12 cellular contexts compared by ENCODE assay signal in genomic region chr9:33229359-33230120, GRCh38. TPM values are rescaled to one million over a fixed set of nuclear protein-coding genes. Genes with fewer than 3 reads are reported as not detected.
DNase-seq lines count a peak whose midpoint lies in the region; ATAC-seq and TF ChIP-seq lines count a peak whose summit lies in the region.
"Had no signal": no experiment of that assay in that cellular context is flagged by ENCODE, and none has a peak within 500 bp of the region (broad histone marks: within the 10 kb centered on the region; RNA-seq: fewer than 3 reads in every experiment).

No MANE protein-coding gene starts in this region.

- H3K27me3 ChIP-seq in upper lobe of left lung: no peaks in the 10 kb centered on the region

- WGBS in upper lobe of left lung, 2 donors: 64 to 75% methylated on average over 8 to 9 of the region's 9 CpGs

- H3K27ac Mint-ChIP-seq in activated CD4-positive, alpha-beta T cell treated with anti-CD3 and anti-CD28 coated beads for 36 hours: no peak overlapping the region
- H3K27ac Mint-ChIP-seq: stimulated activated naive CD8-positive, alpha-beta T cell treated with anti-CD3 and anti-CD28 coated beads, Interleukin-15, Interleukin-2, amounts not matched to agents 100 ng/mL and 50 ng/mL, for 24 hours; T-cell had no signal

- H3K27ac ChIP-seq in upper lobe of left lung (peak overlapping the region in 3 of 4 donors; percentile 7 to 45 (median 27)), caudate nucleus (ENCODE audit: low read depth, low read length) (no peak overlapping the region)

- no peaks in the 10 kb centered on the region for H3K9me3 ChIP-seq in upper lobe of left lung

- POLR2A ChIA-PET in activated CD4-positive, alpha-beta T cell treated with anti-CD3 and anti-CD28 coated beads for 36 hours (lab: Charles Lee): no interaction called here

- TF ChIP-seq CTCF in fibroblast of mammary gland (conservative IDR thresholded peaks at IDR 0.05; ENCODE audit: control insufficient read depth, insufficient read depth, low read depth, low read length) (peak; percentile 5), upper lobe of left lung (IDR thresholded peaks at IDR 0.05) (peak in 5 of 6 experiments; percentile 18 to 64 (median 52))

- intact Hi-C loops in activated CD4-positive, alpha-beta T cell treated with anti-CD3 and anti-CD28 coated beads for 36 hours (cut with DNase I, micrococcal nuclease): loop anchor here (5.0 to 10.0 kb wide), 4 partner anchors 62 to 652 kb away; partner anchors contain the start of genes B4GALT1 (in 1 of the 2) and DNAJA1 (in 1 of the 2)

- no peak overlapping the region for H3K4me3 Mint-ChIP-seq in activated CD4-positive, alpha-beta T cell treated with anti-CD3 and anti-CD28 coated beads for 36 hours
- H3K4me3 Mint-ChIP-seq: stimulated activated naive CD8-positive, alpha-beta T cell treated with anti-CD3 and anti-CD28 coated beads, Interleukin-15, Interleukin-2, amounts not matched to agents 100 ng/mL and 50 ng/mL, for 24 hours; T-cell had no signal

- DNase-seq in activated CD4-positive, alpha-beta T cell treated with anti-CD3 and anti-CD28 coated beads for 36 hours: no peak
- DNase-seq in activated CD4-positive, alpha-beta T cell treated with anti-CD3 and anti-CD28 coated beads, Interleukin-2, amount 50 U/mL, for 4 hours: no peak
- DNase-seq in NCI-H69 (lab: John Stamatoyannopoulos, UW) (peak; percentile 96), fibroblast of mammary gland (ENCODE audit: low read depth) (no peak), upper lobe of left lung (peak in 1 of 2 donors; percentile 95), caudate nucleus (lab: John Stamatoyannopoulos, UW) (no peak)
- no peak for DNase-seq in stimulated activated CD4-positive, alpha-beta T cell treated with anti-CD3 and anti-CD28 coated beads, Interleukin-15, amount 100 ng/mL, for 24 hours
- DNase-seq: head of caudate nucleus, T-cell had no signal

- peak; percentile 27 for ATAC-seq in activated CD4-positive, alpha-beta T cell treated with anti-CD3 and anti-CD28 coated beads for 36 hours
- ATAC-seq in upper lobe of left lung (ENCODE audit: low FRiP score in 2 of 2) (peak; percentile 37 to 87), GM21576 (IDR thresholded peaks at IDR 0.05; ENCODE audit: unreplicated experiment) (no peak)
- ATAC-seq: T-cell had no signal

- H3K36me3 Mint-ChIP-seq in activated CD4-positive, alpha-beta T cell treated with anti-CD3 and anti-CD28 coated beads for 36 hours (ENCODE audit: low read depth): no peaks in the 10 kb centered on the region
- H3K36me3 Mint-ChIP-seq: T-cell had no signal

- peaks cover 10% of the 10 kb centered on the region for H3K4me1 Mint-ChIP-seq in activated CD4-positive, alpha-beta T cell treated with anti-CD3 and anti-CD28 coated beads for 36 hours

- H3K36me3 ChIP-seq in upper lobe of left lung: no peaks in the 10 kb centered on the region

- no peaks in the 10 kb centered on the region for H3K9me3 Mint-ChIP-seq in activated CD4-positive, alpha-beta T cell treated with anti-CD3 and anti-CD28 coated beads for 36 hours (ENCODE audit: low read depth)
- H3K9me3 Mint-ChIP-seq: stimulated activated naive CD8-positive, alpha-beta T cell treated with anti-CD3 and anti-CD28 coated beads, Interleukin-15, Interleukin-2, amounts not matched to agents 100 ng/mL and 50 ng/mL, for 24 hours; T-cell had no signal

- H3K4me1 ChIP-seq in upper lobe of left lung: peaks cover 11 to 25% (median 18%) of the 10 kb centered on the region in 4 donors

- TF ChIP-seq POLR2A in upper lobe of left lung (IDR thresholded peaks at IDR 0.05): no peak

- CTCF ChIA-PET in activated CD4-positive, alpha-beta T cell treated with anti-CD3 and anti-CD28 coated beads for 36 hours (lab: Charles Lee): interaction anchor here (1.0 to 1.1 kb wide), 2 partner anchors 13 to 104 kb away, joined by 4 to 6 read pairs; no protein-coding TSS in a partner anchor

- TF ChIP-seq EP300 in upper lobe of left lung (IDR thresholded peaks at IDR 0.05): peak in 1 of 4 donors; percentile 64

- no peaks in the 10 kb centered on the region for H3K27me3 Mint-ChIP-seq in activated CD4-positive, alpha-beta T cell treated with anti-CD3 and anti-CD28 coated beads for 36 hours
- H3K27me3 Mint-ChIP-seq: stimulated activated naive CD8-positive, alpha-beta T cell treated with anti-CD3 and anti-CD28 coated beads, Interleukin-15, Interleukin-2, amounts not matched to agents 100 ng/mL and 50 ng/mL, for 24 hours; T-cell had no signal

- H3K4me3 ChIP-seq in fibroblast of mammary gland (ENCODE audit: control insufficient read depth, low read depth, low read length) (no peak overlapping the region), upper lobe of left lung (no peak overlapping the region)

RNA-seq across cellular contexts. Expression of gene SPINK4, which starts 10.4 kb away (rescaled TPM):
- not detected for total RNA-seq in activated CD4-positive, alpha-beta T cell treated with anti-CD3 and anti-CD28 coated beads for 36 hours
- not detected for total RNA-seq in upper lobe of left lung
- total RNA-seq: pulmonary artery endothelial cell, T-cell had no signal

RNA-seq across cellular contexts. Expression of gene BAG1, which starts 35.0 kb away (rescaled TPM):
- 10 to 100 TPM; 47.9 to 65.8 TPM for total RNA-seq in activated CD4-positive, alpha-beta T cell treated with anti-CD3 and anti-CD28 coated beads for 36 hours
- 100 to 1,000 TPM in 4 of 6 donors, 10 to 100 TPM in 2; 55.5 to 157 (median 129) TPM for total RNA-seq in upper lobe of left lung

RNA-seq across cellular contexts. Expression of gene CHMP5, which starts 35.3 kb away (rescaled TPM):
- 100 to 1,000 TPM; 102 to 106 TPM for total RNA-seq in activated CD4-positive, alpha-beta T cell treated with anti-CD3 and anti-CD28 coated beads for 36 hours
- 10 to 100 TPM; 33.5 to 95.5 (median 60.1) TPM for total RNA-seq in upper lobe of left lung
